In genomic region chr20:36399147-36399968, GRCh38 we compare ENCODE assay signal across 8 cellular contexts.
DNase-seq lines count a peak whose midpoint lies in the region; ATAC-seq and TF ChIP-seq lines count a peak whose summit lies in the region.

No MANE protein-coding gene starts in this region.

- peak in 50 of 56 donors; percentile 17 to 63 (median 40) for TF ChIP-seq CTCF in dorsolateral prefrontal cortex (IDR thresholded peaks at IDR 0.05 in 54 of 56, conservative IDR thresholded peaks at IDR 0.05 in 2 of 56; ENCODE audit: low read depth in 1 of 56, partially characterized antibody in 56 of 56)

- H3K27me3 ChIP-seq in dorsolateral prefrontal cortex = no peaks in the 10 kb centered on the region

- DNase-seq in NCI-H2171 treated with DMSO at 0.1 percent for 48 hours (lab: John Stamatoyannopoulos, UW) (peak; percentile 23), NCI-H2171 (lab: John Stamatoyannopoulos, UW) (no peak), KBM-7 (peak; percentile 70), SW 1271 (lab: John Stamatoyannopoulos, UW) (peak; percentile 58 to 81), dorsolateral prefrontal cortex (peak in 3 of 10 donors; percentile 60 to 63 (median 62)), pons (ENCODE audit: low spot score) (peak; percentile 62), hippocampal formation (lab: John Stamatoyannopoulos, UW) (no peak)

- H3K27ac ChIP-seq in dorsolateral prefrontal cortex = peak overlapping the region in 10 of 59 donors; percentile 5 to 60 (median 24)

- intact Hi-C loops in dorsolateral prefrontal cortex (cut with DNase I) = no loop called here

- in situ Hi-C loops in KBM-7 (cut with MboI; ENCODE audit: low pct_unique_long_range_greater_than_20kb, low sequenced_read_pairs) = no loop called here

- H3K4me3 ChIP-seq in dorsolateral prefrontal cortex = peak overlapping the region in 43 of 59 donors; percentile 1 to 57 (median 28)

- no peak for ATAC-seq in HG03565 (IDR thresholded peaks at IDR 0.05; ENCODE audit: unreplicated experiment)

Comparison
In these comparisons a context has a peak if more than half of its experiments do, and no peak if none do; other contexts are left out.
1. DNase-seq: peak in NCI-H2171 treated with DMSO at 0.1 percent for 48 hours (single experiment), KBM-7 (single experiment), SW 1271 (2 of 2) and pons (single experiment); none in NCI-H2171 (single experiment) and hippocampal formation (0 of 2).